ENCODE assay signal across 13 cellular contexts in genomic region chr18:9571546-9571945, GRCh38. TPM values are rescaled to one million over a fixed set of nuclear protein-coding genes. Genes with fewer than 3 reads are reported as not detected.
DNase-seq lines count a peak whose midpoint lies in the region; ATAC-seq lines count a peak whose summit lies in the region.
"Had no signal": no experiment of that assay in that cellular context is flagged by ENCODE, and none has a peak within 500 bp of the region (broad histone marks: within the 10 kb centered on the region; RNA-seq: fewer than 3 reads in every experiment).

No MANE protein-coding gene starts in this region.

- H3K36me3 Mint-ChIP-seq in activated T-cell treated with anti-CD3 and anti-CD28 coated beads, Interleukin-2, amount 50 U/mL, for 72 hours (ENCODE audit: insufficient read depth in 2 of 2), result peaks cover 1 to 2% of the 10 kb centered on the region in 2 donors
- H3K36me3 Mint-ChIP-seq in stimulated activated effector memory CD8-positive, alpha-beta T cell treated with anti-CD3 and anti-CD28 coated beads, Interleukin-12 subunit alpha, Interleukin-12 subunit beta, amount 100 ng/mL, for 72 hours, result peaks cover 77% of the 10 kb centered on the region
- peaks cover 3 to 54% (median 25%) of the 10 kb centered on the region in 3 donors for H3K36me3 Mint-ChIP-seq in naive thymus-derived CD8-positive, alpha-beta T cell

- POLR2A ChIA-PET in naive thymus-derived CD8-positive, alpha-beta T cell (lab: Charles Lee), result no interaction called here

- no peak for ATAC-seq in activated T-cell treated with anti-CD3 and anti-CD28 coated beads, Interleukin-2, amount 50 U/mL, for 72 hours (replicated peaks in 1 of 2)
- no peak for ATAC-seq in stimulated activated effector memory CD8-positive, alpha-beta T cell treated with anti-CD3 and anti-CD28 coated beads, Interleukin-12 subunit alpha, Interleukin-12 subunit beta, amount 100 ng/mL, for 72 hours
- no peak for ATAC-seq in naive thymus-derived CD8-positive, alpha-beta T cell

- H3K4me3 Mint-ChIP-seq in activated T-cell treated with anti-CD3 and anti-CD28 coated beads, Interleukin-2, amount 50 U/mL, for 72 hours, result no peak overlapping the region
- H3K4me3 Mint-ChIP-seq in stimulated activated effector memory CD8-positive, alpha-beta T cell treated with anti-CD3 and anti-CD28 coated beads, Interleukin-12 subunit alpha, Interleukin-12 subunit beta, amount 100 ng/mL, for 72 hours, result no peak overlapping the region
- H3K4me3 Mint-ChIP-seq in naive thymus-derived CD8-positive, alpha-beta T cell, result no peak overlapping the region
- H3K4me3 Mint-ChIP-seq: CD14-positive monocyte; CD8-positive, alpha-beta memory T cell had no signal

- H3K27me3 Mint-ChIP-seq in activated T-cell treated with anti-CD3 and anti-CD28 coated beads, Interleukin-2, amount 50 U/mL, for 72 hours (ENCODE audit: low read depth), result no peaks in the 10 kb centered on the region
- no peaks in the 10 kb centered on the region for H3K27me3 Mint-ChIP-seq in naive thymus-derived CD8-positive, alpha-beta T cell
- H3K27me3 Mint-ChIP-seq: CD8-positive, alpha-beta memory T cell had no signal

- DNase-seq in activated T-cell treated with anti-CD3 and anti-CD28 coated beads, Interleukin-2, amount 50 U/mL, for 72 hours, result no peak
- no peak for DNase-seq in activated T-cell treated with anti-CD3 and anti-CD28 coated beads for 4 hours
- DNase-seq in dermis microvascular lymphatic vessel endothelial cell (ENCODE audit: low read depth in 2 of 2), result peak; percentile 78 to 92
- DNase-seq in lung microvascular endothelial cell (ENCODE audit: low read depth in 2 of 2), result peak; percentile 86 to 90
- no peak for DNase-seq in stimulated activated effector memory CD8-positive, alpha-beta T cell treated with anti-CD3 and anti-CD28 coated beads, Interleukin-12 subunit alpha, Interleukin-12 subunit beta, amount 100 ng/mL, for 72 hours (ENCODE audit: low spot score in 2 of 2)
- DNase-seq in stimulated activated CD4-positive, alpha-beta T cell treated with anti-CD3 and anti-CD28 coated beads, Interleukin-15, amount 100 ng/mL, for 24 hours, result no peak
- no peak for DNase-seq in naive thymus-derived CD8-positive, alpha-beta T cell
- no peak for DNase-seq in islet precursor cell
- DNase-seq: Caco-2; CD8-positive, alpha-beta memory T cell; DMS53; GF-D8 had no signal

- H3K27ac Mint-ChIP-seq in activated T-cell treated with anti-CD3 and anti-CD28 coated beads, Interleukin-2, amount 50 U/mL, for 72 hours, result peak overlapping the region; percentile 3
- peak overlapping the region; percentile 15 for H3K27ac Mint-ChIP-seq in stimulated activated effector memory CD8-positive, alpha-beta T cell treated with anti-CD3 and anti-CD28 coated beads, Interleukin-12 subunit alpha, Interleukin-12 subunit beta, amount 100 ng/mL, for 72 hours
- H3K27ac Mint-ChIP-seq in naive thymus-derived CD8-positive, alpha-beta T cell, result peak overlapping the region in 1 of 10 donors; percentile 4
- H3K27ac Mint-ChIP-seq: CD14-positive monocyte had no signal

- H3K4me1 Mint-ChIP-seq in activated T-cell treated with anti-CD3 and anti-CD28 coated beads, Interleukin-2, amount 50 U/mL, for 72 hours (ENCODE audit: low read depth), result no peaks in the 10 kb centered on the region
- H3K4me1 Mint-ChIP-seq in stimulated activated effector memory CD8-positive, alpha-beta T cell treated with anti-CD3 and anti-CD28 coated beads, Interleukin-12 subunit alpha, Interleukin-12 subunit beta, amount 100 ng/mL, for 72 hours, result peaks cover 5% of the 10 kb centered on the region
- H3K4me1 Mint-ChIP-seq in naive thymus-derived CD8-positive, alpha-beta T cell, result peaks cover 0 to 4% (median 0%) of the 10 kb centered on the region in 4 donors

- no peaks in the 10 kb centered on the region for H3K9me3 Mint-ChIP-seq in activated T-cell treated with anti-CD3 and anti-CD28 coated beads, Interleukin-2, amount 50 U/mL, for 72 hours
- H3K9me3 Mint-ChIP-seq in stimulated activated effector memory CD8-positive, alpha-beta T cell treated with anti-CD3 and anti-CD28 coated beads, Interleukin-12 subunit alpha, Interleukin-12 subunit beta, amount 100 ng/mL, for 72 hours, result no peaks in the 10 kb centered on the region
- no peaks in the 10 kb centered on the region for H3K9me3 Mint-ChIP-seq in naive thymus-derived CD8-positive, alpha-beta T cell
- H3K9me3 Mint-ChIP-seq: CD14-positive monocyte; CD8-positive, alpha-beta memory T cell had no signal

RNA-seq across cellular contexts. Expression of gene PPP4R1, which starts 42.8 kb away (rescaled TPM):
- total RNA-seq in activated T-cell treated with anti-CD3 and anti-CD28 coated beads, Interleukin-2, amount 50 U/mL, for 72 hours, result 10 to 100 TPM; 17.5 to 23.7 TPM
- total RNA-seq in dermis microvascular lymphatic vessel endothelial cell (99.0 and 118 TPM in 2 replicates), lung microvascular endothelial cell (84.8 and 134 TPM in 2 replicates)
- 10 to 100 TPM; 33.4 to 34.4 TPM for total RNA-seq in naive thymus-derived CD8-positive, alpha-beta T cell
- polyA plus RNA-seq in naive thymus-derived CD8-positive, alpha-beta T cell, result 1 to 10 TPM; 3.8 to 6.5 (median 6.4) TPM

Comparison
In these comparisons a context has a peak if more than half of its experiments do, and no peak if none do; other contexts are left out.
1. DNase-seq: peak in dermis microvascular lymphatic vessel endothelial cell (2 of 2) and lung microvascular endothelial cell (2 of 2); none in activated T-cell treated with anti-CD3 and anti-CD28 coated beads, Interleukin-2, amount 50 U/mL, for 72 hours (0 of 2), activated T-cell treated with anti-CD3 and anti-CD28 coated beads for 4 hours (single experiment), stimulated activated effector memory CD8-positive, alpha-beta T cell treated with anti-CD3 and anti-CD28 coated beads, Interleukin-12 subunit alpha, Interleukin-12 subunit beta, amount 100 ng/mL, for 72 hours (0 of 2), stimulated activated CD4-positive, alpha-beta T cell treated with anti-CD3 and anti-CD28 coated beads, Interleukin-15, amount 100 ng/mL, for 24 hours (single experiment), naive thymus-derived CD8-positive, alpha-beta T cell (0 of 10) and islet precursor cell (single experiment).